Comparison of ENCODE assay signal across 9 cellular contexts in the genomic region with DNA sequence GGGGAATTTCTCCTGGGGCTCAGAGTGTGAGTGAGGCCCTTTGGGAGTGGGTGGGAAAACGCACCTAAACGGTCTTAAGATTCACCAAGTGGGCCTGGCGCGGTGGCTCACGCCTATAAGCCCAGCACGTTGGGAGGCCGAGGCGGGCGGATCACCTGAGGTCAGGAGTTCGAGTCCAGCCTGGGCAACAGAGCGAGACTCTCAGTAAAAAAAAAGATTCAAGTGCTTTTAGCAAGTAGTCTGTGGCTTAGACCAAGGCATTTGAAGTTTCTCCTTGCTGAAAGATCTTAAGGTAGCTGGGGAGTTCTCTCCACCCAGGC. TPM values are rescaled to one million over a fixed set of nuclear protein-coding genes. Genes with fewer than 3 reads are reported as not detected.
A peak's percentile ranks its signal among the peaks of the same experiment; 100 is the strongest.
DNase-seq lines count a peak whose midpoint lies in the region; ATAC-seq and TF ChIP-seq lines count a peak whose summit lies in the region.
"Had no signal": no experiment of that assay in that cellular context is flagged by ENCODE, and none has a peak within 500 bp of the region (broad histone marks: within the 10 kb centered on the region; RNA-seq: fewer than 3 reads in every experiment).

No MANE protein-coding gene starts in this region.

- TF ChIP-seq CTCF in AG04450 (IDR thresholded peaks at IDR 0.05; ENCODE audit: low read depth, low read length): no peak
- TF ChIP-seq CTCF in choroid plexus epithelial cell (conservative IDR thresholded peaks at IDR 0.05; ENCODE audit: low read depth, low read length): no peak

- H3K27ac ChIP-seq in AG04450 (ENCODE audit: low read depth, low read length): peak overlapping the region; percentile 21
- peak overlapping the region; percentile 93 for H3K27ac ChIP-seq in Karpas-422 (ENCODE audit: low read length)

- peak overlapping the region; percentile 92 for H3K4me2 ChIP-seq in Karpas-422 (ENCODE audit: low read depth, low read length, poor library complexity, severe bottlenecking)

- no peak overlapping the region for H2AFZ ChIP-seq in Karpas-422 (ENCODE audit: low read length)

- no peaks in the 10 kb centered on the region for H3K27me3 Mint-ChIP-seq in naive B cell

- peak overlapping the region; percentile 90 to 98 (median 96) for H3K4me3 Mint-ChIP-seq in naive B cell

- H3K9ac ChIP-seq in Karpas-422 (ENCODE audit: low read length): peak overlapping the region; percentile 95

- CTCF ChIA-PET in AG04450 (lab: Charles Lee): interaction anchor here (0.9 to 2.0 kb wide), 4 partner anchors 14 to 48 kb away, joined by 4 to 6 read pairs (median 4); partner anchors contain the start of gene PLK3

- H3K79me2 ChIP-seq in Karpas-422 (ENCODE audit: low read length): peaks cover 35% of the 10 kb centered on the region

- H3K4me1 ChIP-seq in Karpas-422 (ENCODE audit: low read length): peaks cover 24% of the 10 kb centered on the region

- no peaks in the 10 kb centered on the region for H3K27me3 ChIP-seq in AG04450 (ENCODE audit: control insufficient read depth, insufficient read depth, low read length)
- H3K27me3 ChIP-seq in Karpas-422 (ENCODE audit: low read length): no peaks in the 10 kb centered on the region

- POLR2A ChIA-PET in AG04450 (lab: Yijun Ruan, JAX): interaction anchor here (0.6 to 2.5 kb wide), 8 partner anchors 10 to 563 kb away, joined by 3 to 23 read pairs (median 11); partner anchors contain the start of genes BEST4, PLK3 and RNU5D-1

- no peaks in the 10 kb centered on the region for H3K9me2 ChIP-seq in Karpas-422 (replicated peaks; ENCODE audit: insufficient read depth, low read length)

- H3K9me3 Mint-ChIP-seq in naive B cell: no peaks in the 10 kb centered on the region

- H3K4me1 Mint-ChIP-seq in naive B cell: peaks cover 25 to 45% (median 37%) of the 10 kb centered on the region in 3 donors

- H3K36me3 ChIP-seq in Karpas-422 (ENCODE audit: insufficient read depth, low read length): peaks cover 28% of the 10 kb centered on the region

- H3K4me3 ChIP-seq in AG04450 (ENCODE audit: low read depth, low read length) (peak overlapping the region; percentile 92), Karpas-422 (ENCODE audit: low read length) (peak overlapping the region; percentile 96), choroid plexus epithelial cell (ENCODE audit: low read depth, low read length) (peak overlapping the region; percentile 98)

- no peaks in the 10 kb centered on the region; the same call in 1 of the 2 replicates for H3K9me3 ChIP-seq in AG04450 (ENCODE audit: control insufficient read depth, insufficient read depth, low read length)
- no peaks in the 10 kb centered on the region for H3K9me3 ChIP-seq in Karpas-422 (ENCODE audit: low read length)

- H3K36me3 Mint-ChIP-seq in naive B cell: peaks cover 0 to 10% of the 10 kb centered on the region in 2 donors

- DNase-seq in AG04450 (ENCODE audit: low read depth, low spot score) (no peak), Karpas-422 (no peak), choroid plexus epithelial cell (ENCODE audit: low read depth) (no peak), naive B cell (no peak), NCI-H2029 treated with DMSO at 0.1 percent for 48 hours (lab: John Stamatoyannopoulos, UW) (no peak)
- DNase-seq: NCI-H146 had no signal

- peak overlapping the region; percentile 81 to 96 (median 96) for H3K27ac Mint-ChIP-seq in naive B cell

- H4K20me1 ChIP-seq in Karpas-422 (ENCODE audit: insufficient read depth, low read depth, low read length): peaks cover 29% of the 10 kb centered on the region; the same call in 1 of the 2 replicates

- no peak for ATAC-seq in naive B cell (ENCODE audit: low read depth in 2 of 2)
- ATAC-seq in HG03280 (IDR thresholded peaks at IDR 0.05; ENCODE audit: unreplicated experiment): no peak
- ATAC-seq in HG02763 (IDR thresholded peaks at IDR 0.05; ENCODE audit: unreplicated experiment): no peak
- no peak for ATAC-seq in HG02852 (IDR thresholded peaks at IDR 0.05; ENCODE audit: unreplicated experiment)

RNA-seq across cellular contexts. Expression of gene RPS8, which starts 1.4 kb away (rescaled TPM):
- 2,661 and 2,755 TPM in 2 replicates for polyA plus RNA-seq in AG04450 (2011; rRNA removed)
- 491 and 532 TPM in 2 replicates for polyA minus RNA-seq in AG04450 (2011; rRNA and poly(A)+ RNA removed)
- total RNA-seq in Karpas-422 (2014; rRNA removed; shearing (Covaris generic); ENCODE audit: low replicate concordance): 3,372 and 3,624 TPM in 2 replicates
- 1,000 to 10,000 TPM in 5 of 6 donors, 100 to 1,000 TPM in 1; 896 to 1,302 (median 1,132) TPM for polyA plus RNA-seq in naive B cell (ENCODE audit: low read depth in 6 of 6)

RNA-seq across cellular contexts. Expression of gene BEST4, which starts 11.3 kb away (rescaled TPM):
- 0.07 and 0.17 TPM in 2 replicates for polyA plus RNA-seq in AG04450 (2011; rRNA removed)
- polyA minus RNA-seq in AG04450 (2011; rRNA and poly(A)+ RNA removed): not detected in 2 replicates
- total RNA-seq in Karpas-422 (2014; rRNA removed; shearing (Covaris generic); ENCODE audit: low replicate concordance): 1.0 and 1.3 TPM in 2 replicates
- under 1 TPM in 1 of 6 donors, not detected in 5; 0.12 TPM for polyA plus RNA-seq in naive B cell (ENCODE audit: low read depth in 6 of 6)

RNA-seq across cellular contexts. Expression of gene PLK3, which starts 23.5 kb away (rescaled TPM):
- polyA plus RNA-seq in AG04450 (2011; rRNA removed) (14.2 and 20.1 TPM in 2 replicates), naive B cell (ENCODE audit: low read depth in 6 of 6) (1 to 10 TPM; 2.6 to 9.2 (median 5.0) TPM)
- 17.2 and 22.6 TPM in 2 replicates for polyA minus RNA-seq in AG04450 (2011; rRNA and poly(A)+ RNA removed)
- total RNA-seq in Karpas-422 (2014; rRNA removed; shearing (Covaris generic); ENCODE audit: low replicate concordance): 11.8 and 18.2 TPM in 2 replicates

RNA-seq across cellular contexts. Expression of gene DYNLT4, which starts 30.4 kb away (rescaled TPM):
- polyA plus RNA-seq in AG04450 (2011; rRNA removed) (not detected in 2 replicates), naive B cell (ENCODE audit: low read depth in 6 of 6) (not detected)
- polyA minus RNA-seq in AG04450 (2011; rRNA and poly(A)+ RNA removed): not detected in 2 replicates
- total RNA-seq in Karpas-422 (2014; rRNA removed; shearing (Covaris generic); ENCODE audit: low replicate concordance): not detected in 2 replicates

RNA-seq across cellular contexts. Expression of gene BTBD19, which starts 31.6 kb away (rescaled TPM):
- polyA plus RNA-seq in AG04450 (2011; rRNA removed): 6.9 and 7.3 TPM in 2 replicates
- polyA minus RNA-seq in AG04450 (2011; rRNA and poly(A)+ RNA removed): 5.0 and 10.7 TPM in 2 replicates
- 0.69 and 0.75 TPM in 2 replicates for total RNA-seq in Karpas-422 (2014; rRNA removed; shearing (Covaris generic); ENCODE audit: low replicate concordance)
- polyA plus RNA-seq in naive B cell (ENCODE audit: low read depth in 6 of 6): under 1 TPM in 3 of 6 donors, not detected in 3; 0.09 to 0.57 (median 0.31) TPM
